ENCODE assay signal across 8 cellular contexts in the genomic region with DNA sequence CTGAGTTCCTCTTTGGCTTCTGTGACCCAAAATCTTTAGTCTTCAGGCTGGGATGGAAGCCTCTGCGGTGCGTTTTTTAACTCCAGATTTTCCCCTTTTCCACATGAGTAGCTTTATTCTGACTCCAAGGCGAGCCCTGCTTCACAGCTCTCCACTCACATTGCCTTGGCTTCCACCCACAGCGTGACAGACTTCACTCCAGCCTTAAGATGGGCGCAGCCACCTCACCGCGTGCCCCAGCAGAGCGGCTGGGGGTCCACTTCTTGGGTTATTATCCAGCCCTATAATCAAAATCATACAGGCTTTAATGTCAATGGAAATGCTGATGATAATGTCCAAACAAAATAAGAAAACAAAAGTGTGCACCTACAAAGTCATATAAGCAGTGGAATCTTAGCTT. TPM values are rescaled to one million over a fixed set of nuclear protein-coding genes. Genes with fewer than 3 reads are reported as not detected.
DNase-seq lines count a peak whose midpoint lies in the region; ATAC-seq, FAIRE-seq and TF ChIP-seq lines count a peak whose summit lies in the region.

No MANE protein-coding gene starts in this region.

- no peaks in the 10 kb centered on the region for H3K27me3 ChIP-seq in heart right ventricle
- no peaks in the 10 kb centered on the region for H3K27me3 ChIP-seq in astrocyte (ENCODE audit: insufficient read depth, low read length)
- no peaks in the 10 kb centered on the region for H3K27me3 ChIP-seq in mucosa of rectum (ENCODE audit: control insufficient read depth in 2 of 2, insufficient read depth in 2 of 2, low read length in 2 of 2)

- H3K4me2 ChIP-seq in astrocyte (ENCODE audit: low read length) = peak overlapping the region; percentile 99

- peak in 1 of 2 donors; percentile 0 for DNase-seq in heart right ventricle
- no peak for DNase-seq in left ventricle myocardium superior
- no peak for DNase-seq in astrocyte (ENCODE audit: low read depth)
- no peak for DNase-seq in NCI-H146 treated with DMSO at 0.1 percent for 48 hours (lab: John Stamatoyannopoulos, UW; ENCODE audit: unreplicated experiment)
- no peak for DNase-seq in HT-29 (ENCODE audit: low spot score)
- no peak for DNase-seq in NCI-H2227 treated with DMSO at 0.1 percent for 48 hours (lab: John Stamatoyannopoulos, UW)
- no peak for DNase-seq in NCI-H69 (lab: John Stamatoyannopoulos, UW)

- WGBS in heart right ventricle, 2 donors = 87 to 88% methylated on average over 8 of the region's 8 CpGs

- no peaks in the 10 kb centered on the region for H3K27me3 Mint-ChIP-seq in astrocyte (ENCODE audit: low read depth, unreplicated experiment)

- H4K20me1 ChIP-seq in astrocyte (ENCODE audit: insufficient read depth, low read length) = peaks cover 40% of the 10 kb centered on the region

- TF ChIP-seq CTCF in heart right ventricle (IDR thresholded peaks at IDR 0.05) (no peak), astrocyte (IDR thresholded peaks at IDR 0.05; ENCODE audit: insufficient read depth, low read depth, low read length) (no peak)

- intact Hi-C loops in heart right ventricle (cut with DNase I) = loop anchor here in 2 of 10 donors (10.0 kb wide), 2 partner anchors 171 to 461 kb away; a partner anchor contains a TSS
- intact Hi-C loops in left ventricle myocardium superior (cut with micrococcal nuclease) = no loop called here

- peak overlapping the region; percentile 98 for H3K4me3 Mint-ChIP-seq in astrocyte (ENCODE audit: unreplicated experiment)

- H2AFZ ChIP-seq in astrocyte (ENCODE audit: low read depth, low read length) = no peak overlapping the region

- H3K27ac Mint-ChIP-seq in astrocyte (ENCODE audit: unreplicated experiment) = peak overlapping the region; percentile 64

- peaks cover 3 to 61% (median 21%) of the 10 kb centered on the region in 9 donors for H3K4me1 ChIP-seq in heart right ventricle
- peaks cover 16% of the 10 kb centered on the region for H3K4me1 ChIP-seq in astrocyte (ENCODE audit: insufficient read depth, low read length)
- peaks cover 9 to 16% of the 10 kb centered on the region in 2 donors for H3K4me1 ChIP-seq in mucosa of rectum (ENCODE audit: control insufficient read depth in 2 of 2, insufficient read depth in 2 of 2, low read length in 2 of 2)

- no peaks in the 10 kb centered on the region for H3K9me3 Mint-ChIP-seq in astrocyte (ENCODE audit: unreplicated experiment)

- H3K36me3 ChIP-seq in heart right ventricle (peaks cover 0 to 36% (median 20%) of the 10 kb centered on the region in 9 donors), astrocyte (ENCODE audit: insufficient read depth, low read length) (peaks cover 21% of the 10 kb centered on the region), mucosa of rectum (ENCODE audit: control insufficient read depth in 2 of 2, insufficient read depth in 2 of 2, low read length in 2 of 2) (peaks cover 25 to 28% of the 10 kb centered on the region in 2 donors)

- peak overlapping the region; percentile 93 for H3K9ac ChIP-seq in astrocyte (ENCODE audit: low read length)
- peak overlapping the region in 1 of 2 donors; percentile 91 for H3K9ac ChIP-seq in mucosa of rectum (ENCODE audit: low read depth in 1 of 2, low read length in 2 of 2)

- peaks cover 59% of the 10 kb centered on the region for H3K79me2 ChIP-seq in astrocyte (ENCODE audit: insufficient read depth, low read length)

- peaks cover 10% of the 10 kb centered on the region for H3K36me3 Mint-ChIP-seq in astrocyte (ENCODE audit: low read depth, unreplicated experiment)

- H3K27ac ChIP-seq in heart right ventricle (peak overlapping the region in 1 of 10 donors; percentile 88), astrocyte (ENCODE audit: low read depth, low read length) (no peak overlapping the region), mucosa of rectum (ENCODE audit: low read depth in 2 of 2, low read length in 2 of 2) (no peak overlapping the region)

- H3K4me3 ChIP-seq in heart right ventricle = peak overlapping the region in 8 of 10 donors; percentile 79 to 99 (median 87)
- H3K4me3 ChIP-seq in astrocyte (ENCODE audit: insufficient read depth, low read depth, low read length) = no peak overlapping the region
- peak overlapping the region; percentile 98 to 99 for H3K4me3 ChIP-seq in mucosa of rectum (ENCODE audit: low read length in 2 of 2)

- FAIRE-seq in astrocyte (lab: Jason Lieb, UNC) = no peak

- peaks cover 11% of the 10 kb centered on the region for H3K4me1 Mint-ChIP-seq in astrocyte (ENCODE audit: low read depth, unreplicated experiment)

- H3K9me3 ChIP-seq in heart right ventricle (no peaks in the 10 kb centered on the region), astrocyte (ENCODE audit: insufficient read depth, low read depth, low read length) (no peaks in the 10 kb centered on the region), mucosa of rectum (ENCODE audit: control insufficient read depth in 2 of 2, low read length in 2 of 2) (no peaks in the 10 kb centered on the region)

- ATAC-seq in heart right ventricle (no peak), left ventricle myocardium superior (no peak)

RNA-seq across cellular contexts. Expression of a gene that starts 1.2 kb away (rescaled TPM):
- total RNA-seq in heart right ventricle (10 to 100 TPM; 35.9 to 44.7 (median 41.0) TPM), left ventricle myocardium superior (49.1 TPM), astrocyte (36.7 and 37.9 TPM in 2 replicates)
- 10 to 100 TPM; 29.0 to 29.1 TPM for polyA plus RNA-seq in heart right ventricle
- 65.7 and 74.3 TPM in 2 replicates for total RNA-seq in HT-29 (2014; rRNA removed; shearing (Covaris generic))
